ENCODE assay signal across 13 cellular contexts in the genomic region with DNA sequence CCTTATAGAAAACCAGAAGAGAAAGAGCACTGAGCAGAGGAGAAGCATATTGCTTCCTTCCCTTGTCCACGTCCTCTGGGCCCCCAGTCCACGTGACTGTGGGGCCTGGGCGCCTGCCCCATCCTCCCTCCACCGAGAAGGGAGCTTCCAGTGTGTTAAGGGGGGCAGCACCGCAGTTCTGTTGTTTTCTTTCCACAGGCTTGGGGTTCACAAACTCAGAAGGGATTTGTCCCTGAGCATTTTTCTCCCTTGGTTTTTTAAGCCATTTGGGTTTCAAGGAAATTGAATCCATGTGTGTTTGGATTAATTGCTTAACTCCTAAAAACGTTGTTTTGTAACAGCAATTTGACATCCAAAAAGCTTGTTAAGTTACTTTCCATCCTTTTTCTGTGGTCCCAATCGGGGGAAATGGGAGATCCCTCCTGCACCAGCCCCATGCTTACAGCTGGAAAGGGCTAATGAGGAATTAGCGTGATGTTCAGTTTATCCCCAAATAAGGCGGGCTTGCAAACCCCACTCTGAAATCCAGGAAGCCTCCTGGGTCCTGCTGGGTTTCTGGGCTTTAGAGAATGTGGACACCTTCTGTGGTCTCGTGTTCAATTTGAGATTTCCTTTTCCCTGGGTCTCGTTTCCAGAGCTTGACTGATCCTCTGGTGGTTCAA.
DNase-seq lines count a peak whose midpoint lies in the region; ATAC-seq and TF ChIP-seq lines count a peak whose summit lies in the region.
"Had no signal": no experiment of that assay in that cellular context is flagged by ENCODE, and none has a peak within 500 bp of the region (broad histone marks: within the 10 kb centered on the region; RNA-seq: fewer than 3 reads in every experiment).

No MANE protein-coding gene starts in this region.

- H3K27ac Mint-ChIP-seq in activated CD4-positive, alpha-beta T cell treated with anti-CD3 and anti-CD28 coated beads, Interleukin-2, amount 10 ng/mL, durations not matched to agents 7 days and 5 days = peak overlapping the region; percentile 92
- H3K27ac Mint-ChIP-seq in stimulated activated naive CD8-positive, alpha-beta T cell treated with anti-CD3 and anti-CD28 coated beads, Interleukin-15, amount 100 ng/mL, for 72 hours = peak overlapping the region; percentile 85 to 95

- H4K20me1 ChIP-seq in SK-N-SH (ENCODE audit: insufficient read depth) = no peaks in the 10 kb centered on the region

- H3K4me1 ChIP-seq in SK-N-SH (ENCODE audit: control insufficient read depth in 1 of 2, insufficient read depth in 2 of 2, low read depth in 1 of 2, low read length in 1 of 2) = peaks cover 0 to 2% of the 10 kb centered on the region in 2 experiments; a peak in 1 of 4 replicates
- H3K4me1 ChIP-seq: SJSA1 had no signal

- H3K79me2 ChIP-seq in SK-N-SH (ENCODE audit: insufficient read depth) = no peaks in the 10 kb centered on the region

- no peak for DNase-seq in activated CD4-positive, alpha-beta T cell treated with anti-CD3 and anti-CD28 coated beads, Interleukin-2, amount 10 ng/mL, durations not matched to agents 7 days and 5 days
- DNase-seq in activated CD4-positive, alpha-beta T cell treated with anti-CD3 and anti-CD28 coated beads, Interleukin-2, amount 50 U/mL, for 48 hours = no peak
- DNase-seq in WERI-Rb-1 (peak; percentile 4), globus pallidus (ENCODE audit: low spot score) (peak; percentile 6), SK-N-SH (no peak), NCI-H146 (lab: John Stamatoyannopoulos, UW) (no peak), SKM-1 (lab: John Stamatoyannopoulos, UW; ENCODE audit: unreplicated experiment) (no peak)
- DNase-seq in stimulated activated naive CD8-positive, alpha-beta T cell treated with anti-CD3 and anti-CD28 coated beads, Interleukin-15, amount 100 ng/mL, for 72 hours = no peak
- DNase-seq: ACHN, foreskin melanocyte had no signal

- H3K27me3 ChIP-seq in WERI-Rb-1 (ENCODE audit: insufficient read depth, low read depth, severe bottlenecking) (no peaks in the 10 kb centered on the region), SK-N-SH (ENCODE audit: insufficient read depth) (peaks cover 20% of the 10 kb centered on the region)

- no peak overlapping the region for H3K4me2 ChIP-seq in SK-N-SH

- H3K9me2 ChIP-seq in SK-N-SH = no peaks in the 10 kb centered on the region

- WGBS in SK-N-SH (ENCODE audit: low lambda C conversion rate) = 43% methylated on average over 11 of the region's 11 CpGs

- H3K4me3 ChIP-seq in WERI-Rb-1 (ENCODE audit: low read depth, low read length) = no peak overlapping the region
- H3K4me3 ChIP-seq in SK-N-SH (ENCODE audit: low read depth in 2 of 2, low read length in 1 of 2) = no peak overlapping the region
- H3K4me3 ChIP-seq: K562, SJSA1 had no signal

- POLR2A ChIA-PET in activated CD4-positive, alpha-beta T cell treated with anti-CD3 and anti-CD28 coated beads, Interleukin-2, amount 10 ng/mL, durations not matched to agents 7 days and 5 days (lab: Charles Lee) = no interaction called here
- POLR2A ChIA-PET in SK-N-SH (lab: Yijun Ruan, JAX) = no interaction called here

- H3K27ac ChIP-seq in WERI-Rb-1 = no peak overlapping the region
- H3K27ac ChIP-seq in SK-N-SH (ENCODE audit: low read depth in 2 of 2, low read length in 1 of 2) = no peak overlapping the region
- H3K27ac ChIP-seq: psoas muscle, SJSA1 had no signal

- no peaks in the 10 kb centered on the region for H3K9me3 ChIP-seq in WERI-Rb-1 (ENCODE audit: severe bottlenecking)
- no peaks in the 10 kb centered on the region for H3K9me3 ChIP-seq in SK-N-SH
- H3K9me3 ChIP-seq: psoas muscle, SJSA1 had no signal

- peaks cover 9% of the 10 kb centered on the region for H3K36me3 Mint-ChIP-seq in activated CD4-positive, alpha-beta T cell treated with anti-CD3 and anti-CD28 coated beads, Interleukin-2, amount 10 ng/mL, durations not matched to agents 7 days and 5 days (ENCODE audit: low read depth)

- CTCF ChIA-PET in activated CD4-positive, alpha-beta T cell treated with anti-CD3 and anti-CD28 coated beads, Interleukin-2, amount 10 ng/mL, durations not matched to agents 7 days and 5 days (lab: Charles Lee) = interaction anchor here (0.7 to 2.2 kb wide), 2 partner anchors 17 to 78 kb away, joined by 4 to 6 read pairs; no protein-coding TSS in a partner anchor
- CTCF ChIA-PET in SK-N-SH (lab: Yijun Ruan, JAX) = interaction anchor here (0.9 to 2.3 kb wide), 7 partner anchors 13 to 409 kb away, joined by 3 to 6 read pairs (median 3); no protein-coding TSS in a partner anchor

- peaks cover 30% of the 10 kb centered on the region for H3K4me1 Mint-ChIP-seq in activated CD4-positive, alpha-beta T cell treated with anti-CD3 and anti-CD28 coated beads, Interleukin-2, amount 10 ng/mL, durations not matched to agents 7 days and 5 days
- peaks cover 35% of the 10 kb centered on the region for H3K4me1 Mint-ChIP-seq in stimulated activated naive CD8-positive, alpha-beta T cell treated with anti-CD3 and anti-CD28 coated beads, Interleukin-15, amount 100 ng/mL, for 72 hours

- no peak for TF ChIP-seq RAD21 in SK-N-SH (IDR thresholded peaks at IDR 0.05; ENCODE audit: low read length)

- no peaks in the 10 kb centered on the region for H3K9me3 Mint-ChIP-seq in activated CD4-positive, alpha-beta T cell treated with anti-CD3 and anti-CD28 coated beads, Interleukin-2, amount 10 ng/mL, durations not matched to agents 7 days and 5 days
- H3K9me3 Mint-ChIP-seq in stimulated activated naive CD8-positive, alpha-beta T cell treated with anti-CD3 and anti-CD28 coated beads, Interleukin-15, amount 100 ng/mL, for 72 hours = peaks cover 5 to 11% of the 10 kb centered on the region in 2 donors

- H2AFZ ChIP-seq in SK-N-SH (ENCODE audit: low read depth) = no peak overlapping the region

- TF ChIP-seq CTCF in WERI-Rb-1 (IDR thresholded peaks at IDR 0.05; ENCODE audit: low read depth, low read length) = no peak
- no peak for TF ChIP-seq CTCF in SK-N-SH (IDR thresholded peaks at IDR 0.05)

- TF ChIP-seq EP300 in SK-N-SH (IDR thresholded peaks at IDR 0.05; ENCODE audit: borderline replicate concordance in 1 of 2, low read depth in 1 of 2, low read length in 1 of 2) = no peak

- H3F3A ChIP-seq in SK-N-SH (replicated peaks; ENCODE audit: insufficient read depth) = no peaks in the 10 kb centered on the region

- H3K36me3 ChIP-seq in WERI-Rb-1 (no peaks in the 10 kb centered on the region), SK-N-SH (replicated peaks in 1 of 2; ENCODE audit: control insufficient read depth in 1 of 2, insufficient read depth in 2 of 2, low read length in 1 of 2) (no peaks in the 10 kb centered on the region)
- H3K36me3 ChIP-seq: SJSA1 had no signal

- H3K27me3 Mint-ChIP-seq in activated CD4-positive, alpha-beta T cell treated with anti-CD3 and anti-CD28 coated beads, Interleukin-2, amount 10 ng/mL, durations not matched to agents 7 days and 5 days = peaks cover 4% of the 10 kb centered on the region
- no peaks in the 10 kb centered on the region for H3K27me3 Mint-ChIP-seq in stimulated activated naive CD8-positive, alpha-beta T cell treated with anti-CD3 and anti-CD28 coated beads, Interleukin-15, amount 100 ng/mL, for 72 hours

- no peak for ATAC-seq in stimulated activated naive CD8-positive, alpha-beta T cell treated with anti-CD3 and anti-CD28 coated beads, Interleukin-15, amount 100 ng/mL, for 72 hours

- no peak overlapping the region for H3K4me3 Mint-ChIP-seq in activated CD4-positive, alpha-beta T cell treated with anti-CD3 and anti-CD28 coated beads, Interleukin-2, amount 10 ng/mL, durations not matched to agents 7 days and 5 days
- H3K4me3 Mint-ChIP-seq in stimulated activated naive CD8-positive, alpha-beta T cell treated with anti-CD3 and anti-CD28 coated beads, Interleukin-15, amount 100 ng/mL, for 72 hours = peak overlapping the region; percentile 69 to 75

- H3K9ac ChIP-seq in SK-N-SH = no peak overlapping the region

TF ChIP-seq in SK-N-SH, 30 proteins besides CTCF, POLR2A, EP300 and RAD21 (continues in another document):
- TF ChIP-seq, protein P1, sequence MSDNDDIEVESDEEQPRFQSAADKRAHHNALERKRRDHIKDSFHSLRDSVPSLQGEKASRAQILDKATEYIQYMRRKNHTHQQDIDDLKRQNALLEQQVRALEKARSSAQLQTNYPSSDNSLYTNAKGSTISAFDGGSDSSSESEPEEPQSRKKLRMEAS (IDR thresholded peaks at IDR 0.05; ENCODE audit: low read depth) = no peak
- no peak for TF ChIP-seq FOSL2 (IDR thresholded peaks at IDR 0.05; ENCODE audit: borderline replicate concordance, low read depth)
- TF ChIP-seq, protein P2, sequence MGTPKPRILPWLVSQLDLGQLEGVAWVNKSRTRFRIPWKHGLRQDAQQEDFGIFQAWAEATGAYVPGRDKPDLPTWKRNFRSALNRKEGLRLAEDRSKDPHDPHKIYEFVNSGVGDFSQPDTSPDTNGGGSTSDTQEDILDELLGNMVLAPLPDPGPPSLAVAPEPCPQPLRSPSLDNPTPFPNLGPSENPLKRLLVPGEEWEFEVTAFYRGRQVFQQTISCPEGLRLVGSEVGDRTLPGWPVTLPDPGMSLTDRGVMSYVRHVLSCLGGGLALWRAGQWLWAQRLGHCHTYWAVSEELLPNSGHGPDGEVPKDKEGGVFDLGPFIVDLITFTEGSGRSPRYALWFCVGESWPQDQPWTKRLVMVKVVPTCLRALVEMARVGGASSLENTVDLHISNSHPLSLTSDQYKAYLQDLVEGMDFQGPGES (IDR thresholded peaks at IDR 0.05; ENCODE audit: low read depth, low read length) = no peak
- TF ChIP-seq CHD2 (IDR thresholded peaks at IDR 0.05; ENCODE audit: low read length, partially characterized antibody) = no peak
- TF ChIP-seq GABPA (IDR thresholded peaks at IDR 0.05; ENCODE audit: low read depth) = no peak
- no peak for TF ChIP-seq SMC3 (IDR thresholded peaks at IDR 0.05; ENCODE audit: low read depth, low read length)
- TF ChIP-seq MEF2A (IDR thresholded peaks at IDR 0.05; ENCODE audit: borderline replicate concordance, low read depth) = no peak
- TF ChIP-seq, protein P3, sequence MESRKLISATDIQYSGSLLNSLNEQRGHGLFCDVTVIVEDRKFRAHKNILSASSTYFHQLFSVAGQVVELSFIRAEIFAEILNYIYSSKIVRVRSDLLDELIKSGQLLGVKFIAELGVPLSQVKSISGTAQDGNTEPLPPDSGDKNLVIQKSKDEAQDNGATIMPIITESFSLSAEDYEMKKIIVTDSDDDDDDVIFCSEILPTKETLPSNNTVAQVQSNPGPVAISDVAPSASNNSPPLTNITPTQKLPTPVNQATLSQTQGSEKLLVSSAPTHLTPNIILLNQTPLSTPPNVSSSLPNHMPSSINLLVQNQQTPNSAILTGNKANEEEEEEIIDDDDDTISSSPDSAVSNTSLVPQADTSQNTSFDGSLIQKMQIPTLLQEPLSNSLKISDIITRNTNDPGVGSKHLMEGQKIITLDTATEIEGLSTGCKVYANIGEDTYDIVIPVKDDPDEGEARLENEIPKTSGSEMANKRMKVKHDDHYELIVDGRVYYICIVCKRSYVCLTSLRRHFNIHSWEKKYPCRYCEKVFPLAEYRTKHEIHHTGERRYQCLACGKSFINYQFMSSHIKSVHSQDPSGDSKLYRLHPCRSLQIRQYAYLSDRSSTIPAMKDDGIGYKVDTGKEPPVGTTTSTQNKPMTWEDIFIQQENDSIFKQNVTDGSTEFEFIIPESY (IDR thresholded peaks at IDR 0.05; ENCODE audit: borderline replicate concordance, low read depth) = no peak

Comparison
In these comparisons a context has a peak if more than half of its experiments do, and no peak if none do; other contexts are left out.
1. DNase-seq: peak in WERI-Rb-1 (single experiment) and globus pallidus (single experiment); none in activated CD4-positive, alpha-beta T cell treated with anti-CD3 and anti-CD28 coated beads, Interleukin-2, amount 10 ng/mL, durations not matched to agents 7 days and 5 days (single experiment), activated CD4-positive, alpha-beta T cell treated with anti-CD3 and anti-CD28 coated beads, Interleukin-2, amount 50 U/mL, for 48 hours (0 of 2), stimulated activated naive CD8-positive, alpha-beta T cell treated with anti-CD3 and anti-CD28 coated beads, Interleukin-15, amount 100 ng/mL, for 72 hours (0 of 2), SK-N-SH (single experiment), NCI-H146 (single experiment) and SKM-1 (single experiment).